Comparison of ENCODE assay signal across 17 cellular contexts in genomic region chr13:79989251-79989661, GRCh38.
DNase-seq lines count a peak whose midpoint lies in the region; ATAC-seq and TF ChIP-seq lines count a peak whose summit lies in the region.
"Had no signal": no experiment of that assay in that cellular context is flagged by ENCODE, and none has a peak within 500 bp of the region (broad histone marks: within the 10 kb centered on the region; RNA-seq: fewer than 3 reads in every experiment).

No MANE protein-coding gene starts in this region.

- no peaks in the 10 kb centered on the region for H3K36me3 ChIP-seq in RWPE2 (ENCODE audit: low read depth)
- H3K36me3 ChIP-seq in smooth muscle cell (ENCODE audit: low read depth), result no peaks in the 10 kb centered on the region
- H3K36me3 ChIP-seq in CD8-positive, alpha-beta T cell (ENCODE audit: insufficient read depth, low read length), result no peaks in the 10 kb centered on the region
- H3K36me3 ChIP-seq: thyroid gland had no signal

- H3K9me3 ChIP-seq in RWPE2 (ENCODE audit: severe bottlenecking), result no peaks in the 10 kb centered on the region
- H3K9me3 ChIP-seq in smooth muscle cell (replicated peaks; ENCODE audit: low read depth), result no peaks in the 10 kb centered on the region
- no peaks in the 10 kb centered on the region for H3K9me3 ChIP-seq in CD8-positive, alpha-beta T cell (ENCODE audit: low read length)
- H3K9me3 ChIP-seq: thyroid gland had no signal

- H3K36me3 Mint-ChIP-seq in CD8-positive, alpha-beta T cell, result no peaks in the 10 kb centered on the region
- H3K36me3 Mint-ChIP-seq: IgD-negative memory B cell had no signal

- no peak overlapping the region for H2AFZ ChIP-seq in smooth muscle cell (ENCODE audit: low read depth)

- CTCF ChIA-PET in CD8-positive, alpha-beta T cell (lab: Charles Lee), result no interaction called here

- no peak overlapping the region for H3K27ac Mint-ChIP-seq in CD8-positive, alpha-beta T cell
- H3K27ac Mint-ChIP-seq: IgD-negative memory B cell had no signal

- peak overlapping the region; percentile 59 for H3K4me2 ChIP-seq in smooth muscle cell

- H3K27me3 ChIP-seq in RWPE2 (ENCODE audit: insufficient read depth, poor library complexity, severe bottlenecking) (no peaks in the 10 kb centered on the region), smooth muscle cell (ENCODE audit: low read depth) (no peaks in the 10 kb centered on the region)
- H3K27me3 ChIP-seq in CD8-positive, alpha-beta T cell (ENCODE audit: insufficient read depth, low read length), result no peaks in the 10 kb centered on the region
- H3K27me3 ChIP-seq: thyroid gland had no signal

- peak overlapping the region; percentile 42 for H3K9ac ChIP-seq in smooth muscle cell (ENCODE audit: low read depth)

- peaks cover 15% of the 10 kb centered on the region for H3F3A ChIP-seq in smooth muscle cell (ENCODE audit: low read depth)

- no peak overlapping the region for H3K4me3 ChIP-seq in RWPE2 (ENCODE audit: severe bottlenecking)
- H3K4me3 ChIP-seq in foreskin fibroblast (ENCODE audit: low read depth in 1 of 2, low read length in 2 of 2), result no peak overlapping the region
- H3K4me3 ChIP-seq in smooth muscle cell, result no peak overlapping the region
- no peak overlapping the region for H3K4me3 ChIP-seq in CD8-positive, alpha-beta T cell (ENCODE audit: low read depth, low read length)
- H3K4me3 ChIP-seq: thyroid gland had no signal

- H3K4me1 ChIP-seq in RWPE2 (ENCODE audit: insufficient read depth, poor library complexity, severe bottlenecking), result peaks cover 20% of the 10 kb centered on the region
- peaks cover 17% of the 10 kb centered on the region for H3K4me1 ChIP-seq in smooth muscle cell (ENCODE audit: low read depth)
- H3K4me1 ChIP-seq in CD8-positive, alpha-beta T cell (ENCODE audit: insufficient read depth, low read length), result no peaks in the 10 kb centered on the region

- H3K4me3 Mint-ChIP-seq in CD8-positive, alpha-beta T cell, result no peak overlapping the region
- H3K4me3 Mint-ChIP-seq: IgD-negative memory B cell had no signal

- no peaks in the 10 kb centered on the region for H3K9me3 Mint-ChIP-seq in CD8-positive, alpha-beta T cell

- H3K4me1 Mint-ChIP-seq in CD8-positive, alpha-beta T cell (ENCODE audit: low read depth), result no peaks in the 10 kb centered on the region
- H3K4me1 Mint-ChIP-seq: IgD-negative memory B cell had no signal

- no peaks in the 10 kb centered on the region for H3K79me2 ChIP-seq in smooth muscle cell (ENCODE audit: low read depth)

- no peak; the same call in 2 of the 3 replicates for ATAC-seq in RWPE2 (ENCODE audit: low read depth)
- no peak for ATAC-seq in CD8-positive, alpha-beta T cell

- intact Hi-C loops in CD8-positive, alpha-beta T cell (cut with DNase I, micrococcal nuclease), result no loop called here

- WGBS in smooth muscle cell (ENCODE audit: low lambda C conversion rate), result 38% methylated on average over 2 of the region's 2 CpGs

- DNase-seq in GM04503 (ENCODE audit: low read depth) (peak; percentile 51), RWPE2 (ENCODE audit: low spot score) (no peak), foreskin fibroblast (peak; percentile 63 to 66), smooth muscle cell (lab: John Stamatoyannopoulos, UW; ENCODE audit: unreplicated experiment) (no peak), MV-4-11 (lab: John Stamatoyannopoulos, UW) (no peak), HUDEP-2 (lab: John Stamatoyannopoulos, UW; ENCODE audit: unreplicated experiment in 76 of 76) (no peak)
- DNase-seq in CD8-positive, alpha-beta T cell, result no peak
- DNase-seq: activated CD4-positive, alpha-beta T cell treated with anti-CD3 and anti-CD28 coated beads for 4 hours; activated CD8-positive, alpha-beta memory T cell treated with anti-CD3 and anti-CD28 coated beads, Interleukin-2, amount 50 U/mL, for 4 hours; activated gamma-delta T cell; anterior cingulate cortex; NCI-H2081; NCI-H524; stimulated activated CD4-positive, alpha-beta T cell treated with anti-CD3 and anti-CD28 coated beads, Interleukin-12 subunit alpha, Interleukin-12 subunit beta, amount 100 ng/mL, for 4 hours; T-helper 9 cell; thyroid gland had no signal

- TF ChIP-seq CTCF in RWPE2 (IDR thresholded peaks at IDR 0.05; ENCODE audit: poor library complexity, severe bottlenecking) (no peak), foreskin fibroblast (IDR thresholded peaks at IDR 0.05; ENCODE audit: low read depth, low read length) (no peak), smooth muscle cell (IDR thresholded peaks at IDR 0.05; ENCODE audit: borderline replicate concordance, insufficient read depth, poor library complexity, severe bottlenecking) (no peak)
- TF ChIP-seq CTCF in CD8-positive, alpha-beta T cell (IDR thresholded peaks at IDR 0.05), result no peak

- H3K27ac ChIP-seq in RWPE2 (ENCODE audit: poor library complexity, severe bottlenecking), result peak overlapping the region; percentile 46
- H3K27ac ChIP-seq in smooth muscle cell (ENCODE audit: low read depth), result peak overlapping the region; percentile 88
- no peak overlapping the region for H3K27ac ChIP-seq in CD8-positive, alpha-beta T cell (ENCODE audit: low read depth, low read length)
- H3K27ac ChIP-seq: thyroid gland had no signal

- H4K20me1 ChIP-seq in smooth muscle cell (ENCODE audit: low read depth), result no peaks in the 10 kb centered on the region

- H3K27me3 Mint-ChIP-seq in CD8-positive, alpha-beta T cell (ENCODE audit: low read depth), result no peaks in the 10 kb centered on the region

- POLR2A ChIA-PET in CD8-positive, alpha-beta T cell (lab: Charles Lee), result no interaction called here

Comparison
In these comparisons a context has a peak if more than half of its experiments do, and no peak if none do; other contexts are left out.
1. DNase-seq: peak in GM04503 (single experiment) and foreskin fibroblast (2 of 2); none in RWPE2 (single experiment), smooth muscle cell (single experiment), MV-4-11 (single experiment), HUDEP-2 (0 of 76) and CD8-positive, alpha-beta T cell (0 of 7).